Comparison of ENCODE assay signal across 1 cellular context in the genomic region with DNA sequence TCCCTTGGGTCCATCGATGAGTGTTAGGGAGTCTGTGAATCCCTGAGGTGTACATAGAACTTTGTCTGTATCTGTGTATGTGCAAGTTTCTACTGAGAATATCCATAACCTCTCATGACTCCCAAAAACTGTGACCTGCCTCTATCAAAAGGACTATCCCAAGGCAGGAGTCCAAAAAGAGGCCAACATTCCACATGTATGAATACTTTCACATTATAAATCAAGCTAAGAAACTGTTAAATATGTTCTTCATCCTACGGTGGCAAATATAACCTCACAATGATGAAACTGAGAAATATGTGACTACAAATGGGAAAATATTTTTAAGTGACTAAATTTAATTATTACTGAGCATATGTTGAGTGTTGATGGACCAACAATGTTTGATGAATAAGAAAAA.
TF ChIP-seq lines count a peak whose summit lies in the region.

No MANE protein-coding gene starts in this region.

TF ChIP-seq in HCT116, 20 proteins besides CTCF, POLR2A, EP300 and RAD21:
- TF ChIP-seq ELF1 (IDR thresholded peaks at IDR 0.05; ENCODE audit: borderline replicate concordance, low read depth), result no peak
- TF ChIP-seq ZNF274 (IDR thresholded peaks at IDR 0.05; ENCODE audit: low read depth, low read length), result no peak
- no peak for TF ChIP-seq POLR2AphosphoS5 (IDR thresholded peaks at IDR 0.05; ENCODE audit: low read depth, low read length)
